Comparison of ENCODE assay signal across 22 cellular contexts in genomic region chr22:43910178-43910695, GRCh38. TPM values are rescaled to one million over a fixed set of nuclear protein-coding genes. Genes with fewer than 3 reads are reported as not detected.
"Had no signal": no experiment of that assay in that cellular context is flagged by ENCODE, and none has a peak within 500 bp of the region (broad histone marks: within the 10 kb centered on the region; RNA-seq: fewer than 3 reads in every experiment).

No MANE protein-coding gene starts in this region.

- H3K9me3 ChIP-seq: esophagus muscularis mucosa, spleen, stomach, testis, upper lobe of left lung had no signal

- H3K4me1 Mint-ChIP-seq: activated B cell treated with CpG ODN at 0.5 μM for 24 hours; activated CD4-positive, alpha-beta T cell treated with anti-CD3 and anti-CD28 coated beads, Interleukin-2, amount 10 ng/mL, durations not matched to agents 7 days and 5 days; activated naive CD8-positive, alpha-beta T cell treated with anti-CD3 and anti-CD28 coated beads, Interleukin-2, amount 10 ng/mL, durations not matched to agents 7 days and 5 days; nephron had no signal

- H3K27ac Mint-ChIP-seq: activated B cell treated with CpG ODN at 0.5 μM for 24 hours; activated CD4-positive, alpha-beta T cell treated with anti-CD3 and anti-CD28 coated beads, Interleukin-2, amount 10 ng/mL, durations not matched to agents 7 days and 5 days; activated naive CD8-positive, alpha-beta T cell treated with anti-CD3 and anti-CD28 coated beads, Interleukin-2, amount 10 ng/mL, durations not matched to agents 7 days and 5 days; activated T-cell treated with anti-CD3 and anti-CD28 coated beads, Interleukin-2, amount 50 U/mL, for 72 hours; nephron had no signal

- H3K27me3 ChIP-seq: testis, upper lobe of left lung had no signal

- H3K27ac ChIP-seq: esophagus muscularis mucosa, spleen, stomach, testis, upper lobe of left lung had no signal

- DNase-seq: activated B cell treated with CpG ODN at 0.5 μM for 24 hours; activated CD4-positive, alpha-beta T cell treated with anti-CD3 and anti-CD28 coated beads, Interleukin-2, amount 10 ng/mL, durations not matched to agents 7 days and 5 days; activated CD8-positive, alpha-beta memory T cell treated with anti-CD3 and anti-CD28 coated beads, Interleukin-2, amount 50 U/mL, for 48 hours; activated gamma-delta T cell; activated naive CD8-positive, alpha-beta T cell treated with anti-CD3 and anti-CD28 coated beads, Interleukin-2, amount 10 ng/mL, durations not matched to agents 7 days and 5 days; activated T-cell treated with anti-CD3 and anti-CD28 coated beads, Interleukin-2, amount 50 U/mL, for 72 hours; aorta; glutamatergic neuron; kidney glomerular epithelial cell; occipital lobe; spleen; stimulated activated CD4-positive, alpha-beta T cell treated with anti-CD3 and anti-CD28 coated beads, Interleukin-1b, Interleukin-23, amount 100 ng/mL, for 48 hours; stomach; testis; upper lobe of left lung had no signal

- H3K4me3 Mint-ChIP-seq: activated B cell treated with CpG ODN at 0.5 μM for 24 hours; activated CD4-positive, alpha-beta T cell treated with anti-CD3 and anti-CD28 coated beads, Interleukin-2, amount 10 ng/mL, durations not matched to agents 7 days and 5 days; activated naive CD8-positive, alpha-beta T cell treated with anti-CD3 and anti-CD28 coated beads, Interleukin-2, amount 10 ng/mL, durations not matched to agents 7 days and 5 days; activated T-cell treated with anti-CD3 and anti-CD28 coated beads, Interleukin-2, amount 50 U/mL, for 72 hours; nephron had no signal

- H3K36me3 ChIP-seq: esophagus muscularis mucosa, spleen, stomach, upper lobe of left lung had no signal

- H3K4me3 ChIP-seq: esophagus muscularis mucosa, spleen, stomach, testis, upper lobe of left lung had no signal

- H3K36me3 Mint-ChIP-seq: activated naive CD8-positive, alpha-beta T cell treated with anti-CD3 and anti-CD28 coated beads, Interleukin-2, amount 10 ng/mL, durations not matched to agents 7 days and 5 days had no signal

- H3K4me1 ChIP-seq: esophagus muscularis mucosa, spleen, stomach, testis, upper lobe of left lung had no signal

- H3K9me3 Mint-ChIP-seq: activated B cell treated with CpG ODN at 0.5 μM for 24 hours; activated CD4-positive, alpha-beta T cell treated with anti-CD3 and anti-CD28 coated beads, Interleukin-2, amount 10 ng/mL, durations not matched to agents 7 days and 5 days; activated naive CD8-positive, alpha-beta T cell treated with anti-CD3 and anti-CD28 coated beads, Interleukin-2, amount 10 ng/mL, durations not matched to agents 7 days and 5 days; activated T-cell treated with anti-CD3 and anti-CD28 coated beads, Interleukin-2, amount 50 U/mL, for 72 hours had no signal

- ATAC-seq: activated T-cell treated with anti-CD3 and anti-CD28 coated beads, Interleukin-2, amount 50 U/mL, for 72 hours; sciatic nerve had no signal

RNA-seq across cellular contexts. Expression of gene PNPLA3, which starts 13.4 kb away (rescaled TPM):
- total RNA-seq: activated CD4-positive, alpha-beta T cell treated with anti-CD3 and anti-CD28 coated beads, Interleukin-2, amount 10 ng/mL, durations not matched to agents 7 days and 5 days had no signal
- polyA plus RNA-seq: aorta had no signal

RNA-seq across cellular contexts. Expression of gene PNPLA5, which starts 18.4 kb away (rescaled TPM):
- total RNA-seq: activated B cell treated with CpG ODN at 0.5 μM for 24 hours; activated CD4-positive, alpha-beta T cell treated with anti-CD3 and anti-CD28 coated beads, Interleukin-2, amount 10 ng/mL, durations not matched to agents 7 days and 5 days; activated naive CD8-positive, alpha-beta T cell treated with anti-CD3 and anti-CD28 coated beads, Interleukin-2, amount 10 ng/mL, durations not matched to agents 7 days and 5 days; activated T-cell treated with anti-CD3 and anti-CD28 coated beads, Interleukin-2, amount 50 U/mL, for 72 hours; aorta; esophagus muscularis mucosa; liver; mesenteric fat pad; occipital lobe; pulmonary artery endothelial cell; sciatic nerve; spleen; stomach; T-helper 2 cell treated with Interferon-gamma antibody and Interleukin-4, amounts not matched to agents 100 ng/mL and 5 ng/mL, for 36 hours; testis; upper lobe of left lung had no signal
- polyA plus RNA-seq: liver, spleen, stomach had no signal

RNA-seq across cellular contexts. Expression of gene SULT4A1, which starts 47.9 kb away (rescaled TPM):
- total RNA-seq: activated B cell treated with CpG ODN at 0.5 μM for 24 hours; activated CD4-positive, alpha-beta T cell treated with anti-CD3 and anti-CD28 coated beads, Interleukin-2, amount 10 ng/mL, durations not matched to agents 7 days and 5 days; activated naive CD8-positive, alpha-beta T cell treated with anti-CD3 and anti-CD28 coated beads, Interleukin-2, amount 10 ng/mL, durations not matched to agents 7 days and 5 days; activated T-cell treated with anti-CD3 and anti-CD28 coated beads, Interleukin-2, amount 50 U/mL, for 72 hours; aorta; T-helper 2 cell treated with Interferon-gamma antibody and Interleukin-4, amounts not matched to agents 100 ng/mL and 5 ng/mL, for 36 hours; upper lobe of left lung had no signal
- polyA plus RNA-seq: liver had no signal
